In genomic region chr5:165138261-165138660, GRCh38 we compare ENCODE assay signal across 15 cellular contexts.
DNase-seq lines count a peak whose midpoint lies in the region; ATAC-seq and TF ChIP-seq lines count a peak whose summit lies in the region.
"Had no signal": no experiment of that assay in that cellular context is flagged by ENCODE, and none has a peak within 500 bp of the region (broad histone marks: within the 10 kb centered on the region; RNA-seq: fewer than 3 reads in every experiment).

No MANE protein-coding gene starts in this region.

- H3K27me3 ChIP-seq in ACC112 (ENCODE audit: insufficient read depth, low read length) (no peaks in the 10 kb centered on the region), mesenchymal stem cell (ENCODE audit: control insufficient read depth in 1 of 2, insufficient read depth in 1 of 2, low read length in 2 of 2) (no peaks in the 10 kb centered on the region)
- H3K27me3 ChIP-seq: MG63 had no signal

- H3K18ac ChIP-seq in mesenchymal stem cell (ENCODE audit: low read depth in 1 of 2, low read length in 2 of 2): no peak overlapping the region

- H3K4me1 ChIP-seq in ACC112 (ENCODE audit: control insufficient read depth, insufficient read depth, low read length, unreplicated experiment): no peaks in the 10 kb centered on the region
- no peaks in the 10 kb centered on the region for H3K4me1 ChIP-seq in mesenchymal stem cell (ENCODE audit: control insufficient read depth, insufficient read depth, low read depth, low read length)

- no peak for TF ChIP-seq CTCF in astrocyte of the spinal cord (IDR thresholded peaks at IDR 0.05; ENCODE audit: low read depth, low read length)

- H3K9me3 ChIP-seq in mesenchymal stem cell (ENCODE audit: control insufficient read depth, low read length): no peaks in the 10 kb centered on the region
- H3K9me3 ChIP-seq: MG63 had no signal

- in situ Hi-C loops in astrocyte of the spinal cord (cut with HindIII; ENCODE audit: low sequenced_read_pairs): no loop called here

- H3K23ac ChIP-seq in mesenchymal stem cell (ENCODE audit: low read length in 2 of 2): no peak overlapping the region

- H3K27ac ChIP-seq in ACC112 (ENCODE audit: low read depth, low read length) (no peak overlapping the region), mesenchymal stem cell (ENCODE audit: low read length, poor library complexity, severe bottlenecking) (no peak overlapping the region)
- H3K27ac ChIP-seq: GM23248 had no signal

- no peak overlapping the region for H4K91ac ChIP-seq in mesenchymal stem cell (ENCODE audit: low read length)

- no peak overlapping the region for H2AK5ac ChIP-seq in mesenchymal stem cell (ENCODE audit: low read length, severe bottlenecking)

- H2BK12ac ChIP-seq in mesenchymal stem cell (ENCODE audit: low read length in 2 of 2): no peak overlapping the region

- no peak overlapping the region for H4K8ac ChIP-seq in mesenchymal stem cell (ENCODE audit: low read length)

- no peak overlapping the region for H3K4me2 ChIP-seq in mesenchymal stem cell (ENCODE audit: low read length, poor library complexity, severe bottlenecking)

- peak overlapping the region; percentile 87 for H2AFZ ChIP-seq in ACC112 (ENCODE audit: low read length, unreplicated experiment)
- H2AFZ ChIP-seq in mesenchymal stem cell (ENCODE audit: low read depth, low read length): no peak overlapping the region
- H2AFZ ChIP-seq: GM23248 had no signal

- no peak overlapping the region for H2BK120ac ChIP-seq in mesenchymal stem cell (ENCODE audit: low read depth, low read length)

- ATAC-seq in HG02798 (IDR thresholded peaks at IDR 0.05; ENCODE audit: poor library complexity, unreplicated experiment): no peak

- no peak overlapping the region for H2BK15ac ChIP-seq in mesenchymal stem cell (ENCODE audit: low read depth, poor library complexity, severe bottlenecking)

- H3K79me1 ChIP-seq in mesenchymal stem cell (replicated peaks; ENCODE audit: low read length, poor library complexity, severe bottlenecking): no peaks in the 10 kb centered on the region

- no peak overlapping the region for H3K9ac ChIP-seq in mesenchymal stem cell (ENCODE audit: low read length)
- H3K9ac ChIP-seq: GM23248 had no signal

- 33% methylated on average over 3 of the region's 6 CpGs for WGBS in mesenchymal stem cell

- no peaks in the 10 kb centered on the region for H3K36me3 ChIP-seq in ACC112 (ENCODE audit: insufficient read depth, low read length)
- H3K36me3 ChIP-seq in mesenchymal stem cell (ENCODE audit: control insufficient read depth in 1 of 2, insufficient read depth in 2 of 2, low read depth in 1 of 2, low read length in 2 of 2): no peaks in the 10 kb centered on the region
- H3K36me3 ChIP-seq: MG63 had no signal

- no peak overlapping the region for H2BK5ac ChIP-seq in mesenchymal stem cell (ENCODE audit: low read depth, low read length, poor library complexity, severe bottlenecking)

- H3K4ac ChIP-seq in mesenchymal stem cell (ENCODE audit: low read depth in 1 of 2, low read length in 2 of 2): no peak overlapping the region

- peak overlapping the region; percentile 61 for H3K4me3 ChIP-seq in ACC112 (ENCODE audit: low read depth, low read length)
- H3K4me3 ChIP-seq in astrocyte of the spinal cord (ENCODE audit: low read depth, low read length): no peak overlapping the region
- no peak overlapping the region for H3K4me3 ChIP-seq in mesenchymal stem cell (ENCODE audit: insufficient read depth in 1 of 2, low read depth in 1 of 2, low read length in 2 of 2)
- H3K4me3 ChIP-seq: GM23248, MG63 had no signal

- H3K79me2 ChIP-seq in ACC112 (ENCODE audit: control insufficient read depth, insufficient read depth, low read length, unreplicated experiment): no peaks in the 10 kb centered on the region

- no peak overlapping the region for H3K14ac ChIP-seq in mesenchymal stem cell (ENCODE audit: low read length in 2 of 2)

- DNase-seq in NCI-H82 (lab: John Stamatoyannopoulos, UW): peak; percentile 57
- DNase-seq in astrocyte of the spinal cord (ENCODE audit: low read depth, low spot score): peak; percentile 22
- peak; percentile 16 for DNase-seq in mesenchymal stem cell
- no peak for DNase-seq in GDM1 (lab: John Stamatoyannopoulos, UW)
- no peak for DNase-seq in SKM-1 treated with dmso at 0.1 percent for 144 hours (lab: John Stamatoyannopoulos, UW; ENCODE audit: unreplicated experiment)
- no peak for DNase-seq in NCI-H526 (lab: John Stamatoyannopoulos, UW)
- DNase-seq: GM23248, MG63, NCI-H1092 treated with DMSO at 0.1 percent for 48 hours, NCI-H1694, NCI-H446, NCI-H774, SHP77 had no signal

Comparison
In these comparisons a context has a peak if more than half of its experiments do, and no peak if none do; other contexts are left out.
1. DNase-seq: peak in NCI-H82 (single experiment), astrocyte of the spinal cord (single experiment) and mesenchymal stem cell (single experiment); none in GDM1 (single experiment), SKM-1 treated with dmso at 0.1 percent for 144 hours (single experiment) and NCI-H526 (0 of 2).